Comparison of ENCODE assay signal across 17 cellular contexts in genomic region chr4:80101768-80102116, GRCh38. TPM values are rescaled to one million over a fixed set of nuclear protein-coding genes. Genes with fewer than 3 reads are reported as not detected.
DNase-seq lines count a peak whose midpoint lies in the region; ATAC-seq and TF ChIP-seq lines count a peak whose summit lies in the region.
"Had no signal": no experiment of that assay in that cellular context is flagged by ENCODE, and none has a peak within 500 bp of the region (broad histone marks: within the 10 kb centered on the region; RNA-seq: fewer than 3 reads in every experiment).

No MANE protein-coding gene starts in this region.

- H3K36me3 Mint-ChIP-seq in Calu3 (ENCODE audit: insufficient read depth, unreplicated experiment) = no peaks in the 10 kb centered on the region
- H3K36me3 Mint-ChIP-seq: WTC11 had no signal

- no TSS peak for BruUV-seq in Calu3 (replicated peaks; lab: Mats Ljungman, UMichigan)

- no peak for DNase-seq in Calu3
- DNase-seq in HL-60 (ENCODE audit: low read depth in 1 of 2, low spot score in 1 of 2) = no peak
- DNase-seq in iris pigment epithelial cell (ENCODE audit: low read depth) = peak; percentile 26
- no peak for DNase-seq in EL
- DNase-seq in stimulated activated CD4-positive, alpha-beta T cell treated with anti-CD3 and anti-CD28 coated beads, Interleukin-4, amount 100 ng/mL, for 4 hours = no peak
- no peak for DNase-seq in Right ventricle myocardium inferior (ENCODE audit: missing footprints)
- DNase-seq: activated effector memory CD4-positive, alpha-beta T cell treated with Interleukin-2 at 50 U/mL for 16 hours; effector CD4-positive, alpha-beta T cell; hypothalamus; mesenchymal stem cell; natural killer cell; NCI-H1694 treated with DMSO at 0.1 percent for 48 hours; SHP77; substantia nigra had no signal

- peak overlapping the region; percentile 22 for H3K27ac Mint-ChIP-seq in Calu3 (ENCODE audit: unreplicated experiment)
- H3K27ac Mint-ChIP-seq: natural killer cell; T-helper 1 cell treated with Interleukin-12 subunit alpha and Interleukin-12 subunit beta and Interleukin-4 antibody, amounts not matched to agents 30 μg/mL and 1 μg/mL, for 36 hours; WTC11 had no signal

- no peaks in the 10 kb centered on the region for H3K27me3 Mint-ChIP-seq in Calu3 (ENCODE audit: unreplicated experiment)

- CTCF ChIA-PET in Calu3 (lab: Charles Lee) = no interaction called here

- intact Hi-C loops in Calu3 (cut with micrococcal nuclease; ENCODE audit: unreplicated experiment) (no loop called here), Right ventricle myocardium inferior (cut with DNase I) (no loop called here)

- peaks cover 2% of the 10 kb centered on the region for H3K9me3 Mint-ChIP-seq in Calu3 (ENCODE audit: low read depth, unreplicated experiment)

- H3K27ac ChIP-seq in HL-60 (replicated peaks) = peak overlapping the region; percentile 29

- H3K27me3 ChIP-seq in HL-60 (ENCODE audit: insufficient read depth, poor library complexity, severe bottlenecking) = no peaks in the 10 kb centered on the region

- peaks cover 10% of the 10 kb centered on the region for H3K4me1 Mint-ChIP-seq in Calu3 (ENCODE audit: low read depth, unreplicated experiment)
- H3K4me1 Mint-ChIP-seq: natural killer cell, WTC11 had no signal

- H3K4me3 ChIP-seq in HL-60 (replicated peaks; ENCODE audit: insufficient read depth, low read length) = no peak overlapping the region

- TF ChIP-seq CTCF in Calu3 (IDR thresholded peaks at IDR 0.05; ENCODE audit: unreplicated experiment) (no peak), HL-60 (IDR thresholded peaks at IDR 0.05; ENCODE audit: insufficient read depth, low read length) (no peak)

- peak; percentile 38; the same call in 2 of the 3 replicates for ATAC-seq in SK-N-SH treated with all-trans-retinoic acid at 6 μM for 48 hours
- ATAC-seq in Right ventricle myocardium inferior = no peak
- ATAC-seq: natural killer cell, WTC11 had no signal

- no peak overlapping the region for H3K4me3 Mint-ChIP-seq in Calu3 (ENCODE audit: low read depth, unreplicated experiment)
- H3K4me3 Mint-ChIP-seq: natural killer cell; T-helper 1 cell treated with Interleukin-12 subunit alpha and Interleukin-12 subunit beta and Interleukin-4 antibody, amounts not matched to agents 30 μg/mL and 1 μg/mL, for 36 hours; WTC11 had no signal

TF ChIP-seq in SK-N-SH treated with all-trans-retinoic acid at 6 μM for 48 hours, 23 proteins besides CTCF, POLR2A, EP300 and RAD21:
- TF ChIP-seq BACH2 (CRISPR knock-in tag; IDR thresholded peaks at IDR 0.05; ENCODE audit: borderline replicate concordance) = no peak

RNA-seq across cellular contexts. Expression of gene ANTXR2, which starts 28.7 kb away (rescaled TPM):
- total RNA-seq in Calu3 (2022) (21.6 and 23.6 TPM in 2 replicates), Right ventricle myocardium inferior (48.1 TPM)
